18 cellular contexts compared by ENCODE assay signal in genomic region chr6:85049282-85049681, GRCh38.
"Had no signal": no experiment of that assay in that cellular context is flagged by ENCODE, and none has a peak within 500 bp of the region (broad histone marks: within the 10 kb centered on the region; RNA-seq: fewer than 3 reads in every experiment).

No MANE protein-coding gene starts in this region.

- ATAC-seq: gastrocnemius medialis, heart right ventricle, left lobe of liver, natural killer cell had no signal

- H3K4me3 ChIP-seq: gastrocnemius medialis, heart right ventricle, right atrium auricular region, sigmoid colon, skin epidermis had no signal

- H3K9me3 Mint-ChIP-seq: mesothelial cell of epicardium, type B pancreatic cell had no signal

- H3K4me3 Mint-ChIP-seq: memory B cell, mesothelial cell of epicardium, natural killer cell, neural crest cell, type B pancreatic cell had no signal

- H3K27me3 Mint-ChIP-seq: memory B cell, type B pancreatic cell had no signal

- DNase-seq: gastrocnemius medialis; heart right ventricle; hypothalamus; natural killer cell; posterior cingulate gyrus; sigmoid colon; stimulated activated CD4-positive, alpha-beta T cell treated with anti-CD3 and anti-CD28 coated beads, Interleukin-12 subunit alpha, Interleukin-12 subunit beta, amount 100 ng/mL, for 4 hours; stimulated activated CD4-positive, alpha-beta T cell treated with anti-CD3 and anti-CD28 coated beads, Interleukin-2, amount 100 ng/mL, for 48 hours; stimulated activated naive CD4-positive, alpha-beta T cell treated with Interleukin-2 at 50 U/mL for 16 hours had no signal

- H3K36me3 ChIP-seq: gastrocnemius medialis, heart right ventricle, right atrium auricular region, sigmoid colon had no signal

- H3K27ac Mint-ChIP-seq: memory B cell, mesothelial cell of epicardium, natural killer cell, type B pancreatic cell had no signal

- FAIRE-seq: islet of Langerhans, urothelium cell line had no signal

- H3K4me1 ChIP-seq: gastrocnemius medialis, heart right ventricle, right atrium auricular region, sigmoid colon had no signal

- H3K9me3 ChIP-seq: gastrocnemius medialis, right atrium auricular region, sigmoid colon had no signal

- H3K27ac ChIP-seq: gastrocnemius medialis, heart right ventricle, right atrium auricular region, sigmoid colon, skin epidermis had no signal

- H3K36me3 Mint-ChIP-seq: memory B cell, mesothelial cell of epicardium, natural killer cell, type B pancreatic cell had no signal

- H3K27me3 ChIP-seq: gastrocnemius medialis, heart right ventricle, right atrium auricular region, sigmoid colon had no signal

- H3K4me1 Mint-ChIP-seq: memory B cell, mesothelial cell of epicardium, natural killer cell, neural crest cell had no signal
